Comparison of ENCODE assay signal across 19 cellular contexts in the genomic region with DNA sequence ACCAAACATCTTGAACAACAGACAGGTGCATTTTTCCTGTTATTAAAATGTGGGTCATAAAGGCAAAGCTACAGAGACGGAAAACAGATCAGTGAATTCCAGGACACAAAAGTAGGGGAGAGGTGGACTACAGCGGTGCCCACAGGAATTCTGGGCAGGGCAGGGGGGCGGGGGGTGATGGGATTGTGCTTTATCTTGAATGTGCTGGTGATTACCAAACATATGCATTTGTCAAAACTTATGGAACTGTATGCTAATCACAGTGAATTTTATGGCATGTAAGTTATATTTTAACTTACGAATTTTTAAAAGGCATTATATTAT.
"Had no signal": no experiment of that assay in that cellular context is flagged by ENCODE, and none has a peak within 500 bp of the region (broad histone marks: within the 10 kb centered on the region; RNA-seq: fewer than 3 reads in every experiment).

No MANE protein-coding gene starts in this region.

- H3K4me1 Mint-ChIP-seq: naive thymus-derived CD4-positive, alpha-beta T cell; stimulated activated memory B cell treated with anti-CD40 and anti-IgM and Interleukin-4, amounts not matched to agents 10 μg/mL and 1 μg/mL and 100 μg/mL, for 72 hours had no signal

- H3K4me1 ChIP-seq: colonic mucosa, esophagus squamous epithelium, pancreas, psoas muscle, spleen, testis, tibial nerve had no signal

- H3K27ac Mint-ChIP-seq: naive thymus-derived CD4-positive, alpha-beta T cell; stimulated activated memory B cell treated with anti-CD40 and anti-IgM and Interleukin-4, amounts not matched to agents 10 μg/mL and 1 μg/mL and 100 μg/mL, for 72 hours; stimulated activated naive CD8-positive, alpha-beta T cell treated with anti-CD3 and anti-CD28 coated beads, Interleukin-15, Interleukin-2, amounts not matched to agents 100 ng/mL and 50 ng/mL, for 24 hours had no signal

- H3K27ac ChIP-seq: colonic mucosa, esophagus squamous epithelium, pancreas, psoas muscle, spleen, testis, tibial nerve had no signal

- H3K36me3 Mint-ChIP-seq: naive thymus-derived CD4-positive, alpha-beta T cell; stimulated activated memory B cell treated with anti-CD40 and anti-IgM and Interleukin-4, amounts not matched to agents 10 μg/mL and 1 μg/mL and 100 μg/mL, for 72 hours had no signal

- H3K36me3 ChIP-seq: colonic mucosa, esophagus squamous epithelium, pancreas, spleen, tibial nerve had no signal

- H3K4me3 Mint-ChIP-seq: naive thymus-derived CD4-positive, alpha-beta T cell; neural crest cell; stimulated activated memory B cell treated with anti-CD40 and anti-IgM and Interleukin-4, amounts not matched to agents 10 μg/mL and 1 μg/mL and 100 μg/mL, for 72 hours; stimulated activated naive CD8-positive, alpha-beta T cell treated with anti-CD3 and anti-CD28 coated beads, Interleukin-15, Interleukin-2, amounts not matched to agents 100 ng/mL and 50 ng/mL, for 24 hours had no signal

- DNase-seq: colonic mucosa; dermis blood vessel endothelial cell; esophagus squamous epithelium; foreskin fibroblast; left colon; naive thymus-derived CD4-positive, alpha-beta T cell; occipital lobe; pancreas; psoas muscle; spleen; stimulated activated CD4-positive, alpha-beta T cell treated with anti-CD3 and anti-CD28 coated beads, Interleukin-15, amount 100 ng/mL, for 24 hours; stimulated activated CD4-positive, alpha-beta T cell treated with anti-CD3 and anti-CD28 coated beads, Interleukin-1b, Interleukin-23, amount 100 ng/mL, for 48 hours; stimulated activated CD4-positive, alpha-beta T cell treated with anti-CD3 and anti-CD28 coated beads, Interleukin-4, amount 100 ng/mL, for 24 hours; testis had no signal

- H3K4me3 ChIP-seq: colonic mucosa, esophagus squamous epithelium, pancreas, psoas muscle, spleen, testis, tibial nerve had no signal

- H3K27me3 Mint-ChIP-seq: naive thymus-derived CD4-positive, alpha-beta T cell; stimulated activated memory B cell treated with anti-CD40 and anti-IgM and Interleukin-4, amounts not matched to agents 10 μg/mL and 1 μg/mL and 100 μg/mL, for 72 hours; stimulated activated naive CD8-positive, alpha-beta T cell treated with anti-CD3 and anti-CD28 coated beads, Interleukin-15, Interleukin-2, amounts not matched to agents 100 ng/mL and 50 ng/mL, for 24 hours had no signal

- ATAC-seq: left colon; naive thymus-derived CD4-positive, alpha-beta T cell; pancreas; psoas muscle; sciatic nerve; stimulated activated memory B cell treated with anti-CD40 and anti-IgM and Interleukin-4, amounts not matched to agents 10 μg/mL and 1 μg/mL and 100 μg/mL, for 72 hours had no signal

- H3K27me3 ChIP-seq: colonic mucosa, esophagus squamous epithelium, pancreas, spleen, testis, tibial nerve had no signal

- H3K9me3 Mint-ChIP-seq: neural crest cell; stimulated activated memory B cell treated with anti-CD40 and anti-IgM and Interleukin-4, amounts not matched to agents 10 μg/mL and 1 μg/mL and 100 μg/mL, for 72 hours; stimulated activated naive CD8-positive, alpha-beta T cell treated with anti-CD3 and anti-CD28 coated beads, Interleukin-15, Interleukin-2, amounts not matched to agents 100 ng/mL and 50 ng/mL, for 24 hours had no signal

- FAIRE-seq: pancreas had no signal

- H3K9me3 ChIP-seq: colonic mucosa, esophagus squamous epithelium, pancreas, psoas muscle, testis, tibial nerve had no signal
